8 cellular contexts compared by ENCODE assay signal in the genomic region with DNA sequence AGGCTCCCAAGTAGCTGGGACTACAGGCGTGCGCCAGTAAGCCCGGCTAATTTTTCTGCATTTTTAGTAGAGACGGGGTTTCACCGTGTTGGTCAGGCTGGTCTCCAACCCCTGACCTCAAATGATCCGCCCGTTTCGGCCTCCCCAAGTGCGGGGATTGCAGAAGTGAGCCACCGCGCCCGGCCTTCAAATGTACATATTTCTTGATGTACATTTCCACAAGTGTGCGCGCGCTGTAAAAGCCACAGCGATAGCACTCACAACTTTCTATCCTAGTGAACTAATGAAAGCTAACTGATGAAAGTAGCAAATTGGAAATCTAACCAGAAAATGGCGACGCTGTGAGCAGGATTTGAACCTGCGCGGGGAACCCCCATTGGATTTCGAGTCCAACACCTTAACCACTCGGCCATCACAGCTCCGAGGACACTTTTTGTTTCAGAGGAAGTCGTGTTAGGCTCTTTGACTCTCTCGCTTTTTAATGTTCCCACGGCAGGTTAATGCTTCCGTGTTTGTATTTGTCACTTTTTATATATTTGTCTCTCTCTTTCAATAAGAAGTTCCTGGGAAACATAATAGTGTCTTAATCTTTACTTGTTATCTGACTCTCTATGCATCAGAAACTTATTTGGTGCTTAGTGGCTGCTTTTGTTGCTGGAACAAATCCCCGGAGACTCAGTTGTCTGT.
A peak's percentile ranks its signal among the peaks of the same experiment; 100 is the strongest.
DNase-seq lines count a peak whose midpoint lies in the region; FAIRE-seq and TF ChIP-seq lines count a peak whose summit lies in the region.

No MANE protein-coding gene starts in this region.

- TF ChIP-seq CTCF in GM20000 (IDR thresholded peaks at IDR 0.05; ENCODE audit: extremely low read depth, missing control alignments) (no peak), endothelial cell of umbilical vein (IDR thresholded peaks at IDR 0.05; ENCODE audit: extremely low read depth in 1 of 2, insufficient read depth in 1 of 2, low read depth in 1 of 2, low read length in 2 of 2) (no peak), spleen (IDR thresholded peaks at IDR 0.05 in 8 of 11, conservative IDR thresholded peaks at IDR 0.05 in 3 of 11) (no peak), esophagus squamous epithelium (IDR thresholded peaks at IDR 0.05) (no peak)

- WGBS in trophoblast cell (ENCODE audit: extremely low coverage, insufficient coverage, insufficient read length), result no CpG with 5 or more reads among the region's 28 CpGs
- WGBS in spleen, 5 donors, result 2 to 3% (median 3%) methylated on average over 28 of the region's 28 CpGs
- 4 to 7% methylated on average over 22 to 28 of the region's 28 CpGs for WGBS in esophagus squamous epithelium, 2 donors

- H3K9me3 ChIP-seq in endothelial cell of umbilical vein (replicated peaks; ENCODE audit: control insufficient read depth, insufficient read depth, low read length), result no peaks in the 10 kb centered on the region
- H3K9me3 ChIP-seq in trophoblast cell (ENCODE audit: insufficient read depth, low read depth, low read length), result no peaks in the 10 kb centered on the region
- peaks cover 0 to 40% (median 0%) of the 10 kb centered on the region in 8 donors for H3K9me3 ChIP-seq in spleen
- no peaks in the 10 kb centered on the region for H3K9me3 ChIP-seq in esophagus squamous epithelium

- H2BK5ac ChIP-seq in trophoblast cell (ENCODE audit: low read depth, low read length, poor library complexity), result no peak overlapping the region

- H2AK5ac ChIP-seq in trophoblast cell (ENCODE audit: low read length), result no peak overlapping the region

- H3K79me1 ChIP-seq in trophoblast cell (ENCODE audit: low read length), result no peaks in the 10 kb centered on the region

- H3K4ac ChIP-seq in trophoblast cell (ENCODE audit: low read depth, low read length), result no peak overlapping the region

- peaks cover 7 to 11% of the 10 kb centered on the region in 2 experiments for H3K27me3 ChIP-seq in endothelial cell of umbilical vein (ENCODE audit: control insufficient read depth in 2 of 2, insufficient read depth in 2 of 2, low read length in 2 of 2)
- no peaks in the 10 kb centered on the region for H3K27me3 ChIP-seq in trophoblast cell (ENCODE audit: insufficient read depth, low read length)
- peaks cover 15 to 100% (median 90%) of the 10 kb centered on the region in 7 donors for H3K27me3 ChIP-seq in spleen (replicated peaks in 1 of 7)
- peaks cover 0 to 100% (median 32%) of the 10 kb centered on the region in 4 donors for H3K27me3 ChIP-seq in esophagus squamous epithelium

- H2BK120ac ChIP-seq in trophoblast cell (ENCODE audit: insufficient read depth, low read length, poor library complexity), result no peak overlapping the region

- H3K23ac ChIP-seq in trophoblast cell (ENCODE audit: low read length), result no peak overlapping the region

- peaks cover 10% of the 10 kb centered on the region for H3K4me1 ChIP-seq in endothelial cell of umbilical vein (ENCODE audit: control insufficient read depth, extremely low read depth, insufficient read depth, low read length)
- H3K4me1 ChIP-seq in trophoblast cell (ENCODE audit: control insufficient read depth in 1 of 2, insufficient read depth in 2 of 2, low read length in 2 of 2), result peaks cover 0 to 5% of the 10 kb centered on the region in 2 experiments
- peaks cover 0 to 32% (median 13%) of the 10 kb centered on the region in 6 donors for H3K4me1 ChIP-seq in spleen
- peaks cover 0 to 53% (median 3%) of the 10 kb centered on the region in 3 donors for H3K4me1 ChIP-seq in esophagus squamous epithelium

- H3K9me1 ChIP-seq in endothelial cell of umbilical vein (replicated peaks; ENCODE audit: control insufficient read depth, extremely low read depth, insufficient read depth, low read length), result no peaks in the 10 kb centered on the region

- H3K18ac ChIP-seq in trophoblast cell (ENCODE audit: low read length), result no peak overlapping the region

- POLR2A ChIA-PET in endothelial cell of umbilical vein (lab: Charles Lee), result no interaction called here

- no peaks in the 10 kb centered on the region for H4K20me1 ChIP-seq in endothelial cell of umbilical vein (replicated peaks; ENCODE audit: control insufficient read depth, extremely low read depth, insufficient read depth, low read length)

- H3K36me3 ChIP-seq in endothelial cell of umbilical vein (ENCODE audit: control insufficient read depth in 2 of 2, extremely low read depth in 1 of 2, insufficient read depth in 2 of 2, low read length in 2 of 2) (no peaks in the 10 kb centered on the region), trophoblast cell (ENCODE audit: control insufficient read depth in 1 of 2, insufficient read depth in 2 of 2, low read length in 2 of 2) (no peaks in the 10 kb centered on the region), spleen (no peaks in the 10 kb centered on the region), esophagus squamous epithelium (no peaks in the 10 kb centered on the region)

- peak; percentile 63 for DNase-seq in GM20000 (ENCODE audit: low spot score)
- peak; percentile 73 for DNase-seq in HK-2 (ENCODE audit: unreplicated experiment)
- DNase-seq in SHP77 (lab: John Stamatoyannopoulos, UW), result peak; percentile 80 to 85
- peak; percentile 40 for DNase-seq in endothelial cell of umbilical vein (ENCODE audit: low read depth, low spot score)
- DNase-seq in trophoblast cell, result peak in 1 of 2 donors; percentile 38
- DNase-seq in spleen, result no peak
- DNase-seq in esophagus squamous epithelium (lab: John Stamatoyannopoulos, UW), result no peak

- H3K4me2 ChIP-seq in endothelial cell of umbilical vein (ENCODE audit: insufficient read depth, low read length) (peak overlapping the region; percentile 38), trophoblast cell (ENCODE audit: low read length) (peak overlapping the region; percentile 57)

- no peak overlapping the region for H3K9ac ChIP-seq in endothelial cell of umbilical vein (replicated peaks; ENCODE audit: extremely low read depth, insufficient read depth, low read length)
- H3K9ac ChIP-seq in trophoblast cell (ENCODE audit: low read length), result no peak overlapping the region

- no peak overlapping the region for H2BK12ac ChIP-seq in trophoblast cell (ENCODE audit: low read length)

- H3K4me3 ChIP-seq in endothelial cell of umbilical vein (replicated peaks in 1 of 3; ENCODE audit: insufficient read depth in 1 of 3, low read depth in 1 of 3, low read length in 3 of 3), result no peak overlapping the region
- no peak overlapping the region for H3K4me3 ChIP-seq in trophoblast cell (ENCODE audit: low read depth, low read length)
- peak overlapping the region in 1 of 8 donors; percentile 44 for H3K4me3 ChIP-seq in spleen
- H3K4me3 ChIP-seq in esophagus squamous epithelium, result peak overlapping the region in 2 of 4 donors; percentile 7 to 34

- no peak overlapping the region for H4K91ac ChIP-seq in trophoblast cell (ENCODE audit: low read depth, low read length)

- dilution Hi-C loops in endothelial cell of umbilical vein (cut with MboI; ENCODE audit: extremely low pct_ligation_motif_present, low sequenced_read_pairs), result no loop called here

- no peak overlapping the region for H4K12ac ChIP-seq in trophoblast cell (ENCODE audit: low read depth, low read length)

- H4K8ac ChIP-seq in trophoblast cell (ENCODE audit: low read depth, low read length), result no peak overlapping the region

- TSS peak; percentile 100 for BruUV-seq in endothelial cell of umbilical vein (replicated peaks; lab: Mats Ljungman, UMichigan)

- CTCF ChIA-PET in endothelial cell of umbilical vein (lab: Charles Lee), result interaction anchor here (1.0 to 2.8 kb wide), 4 partner anchors 8 to 80 kb away, joined by 3 to 10 read pairs (median 6); no protein-coding TSS in a partner anchor

- intact Hi-C loops in endothelial cell of umbilical vein (cut with micrococcal nuclease), result loop anchor here (1.0 to 5.0 kb wide), 2 partner anchors 80 kb away; no protein-coding TSS in a partner anchor
- intact Hi-C loops in spleen (cut with DNase I; ENCODE audit: low total_unique reads), result no loop called here
- intact Hi-C loops in esophagus squamous epithelium (cut with DNase I), result no loop called here

- no peaks in the 10 kb centered on the region for H3K79me2 ChIP-seq in endothelial cell of umbilical vein (ENCODE audit: control insufficient read depth, insufficient read depth, low read length)
- H3K79me2 ChIP-seq in trophoblast cell (ENCODE audit: control insufficient read depth, insufficient read depth, low read length, poor library complexity), result no peaks in the 10 kb centered on the region

- FAIRE-seq in G401.6 (lab: Jason Lieb, UNC) (peak; percentile 98), endothelial cell of umbilical vein (lab: Jason Lieb, UNC) (peak; percentile 74)

- H3K14ac ChIP-seq in trophoblast cell (ENCODE audit: low read length), result no peak overlapping the region

- no peak for TF ChIP-seq POLR2A in endothelial cell of umbilical vein (IDR thresholded peaks at IDR 0.05; ENCODE audit: low read depth, low read length)
- TF ChIP-seq POLR2A in spleen (IDR thresholded peaks at IDR 0.05), result no peak
- no peak for TF ChIP-seq POLR2A in esophagus squamous epithelium (IDR thresholded peaks at IDR 0.05)

- H2AFZ ChIP-seq in endothelial cell of umbilical vein (ENCODE audit: low read depth, low read length), result no peak overlapping the region
- no peak overlapping the region for H2AFZ ChIP-seq in trophoblast cell (ENCODE audit: insufficient read depth, low read length, poor library complexity)

- H3K27ac ChIP-seq in endothelial cell of umbilical vein (ENCODE audit: insufficient read depth, low read depth, low read length) (no peak overlapping the region), trophoblast cell (ENCODE audit: low read depth, low read length) (no peak overlapping the region), spleen (no peak overlapping the region), esophagus squamous epithelium (no peak overlapping the region)

TF ChIP-seq in endothelial cell of umbilical vein, 7 proteins besides CTCF, POLR2A, EP300 and RAD21:
- TF ChIP-seq FOS (IDR thresholded peaks at IDR 0.05; ENCODE audit: borderline replicate concordance, insufficient read depth, low read length), result no peak
- TF ChIP-seq EZH2 (IDR thresholded peaks at IDR 0.05; ENCODE audit: borderline replicate concordance, low read depth, low read length, severe bottlenecking), result no peak
- TF ChIP-seq JUN (IDR thresholded peaks at IDR 0.05; ENCODE audit: borderline replicate concordance, insufficient read depth, insufficient read length, low read depth), result no peak
- no peak for TF ChIP-seq GATA2 (IDR thresholded peaks at IDR 0.05; ENCODE audit: insufficient read depth, insufficient read length, low read depth, low read length)
- no peak for TF ChIP-seq MYC (IDR thresholded peaks at IDR 0.05; ENCODE audit: low read depth, low read length)
- TF ChIP-seq POLR2AphosphoS5 (IDR thresholded peaks at IDR 0.05; ENCODE audit: insufficient read depth, low read depth, low read length), result no peak
- TF ChIP-seq, protein P1, sequence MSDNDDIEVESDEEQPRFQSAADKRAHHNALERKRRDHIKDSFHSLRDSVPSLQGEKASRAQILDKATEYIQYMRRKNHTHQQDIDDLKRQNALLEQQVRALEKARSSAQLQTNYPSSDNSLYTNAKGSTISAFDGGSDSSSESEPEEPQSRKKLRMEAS (IDR thresholded peaks at IDR 0.05; ENCODE audit: insufficient read depth, insufficient read length), result no peak

Comparison
In these comparisons a context has a peak if more than half of its experiments do, and no peak if none do; other contexts are left out.
1. DNase-seq: peak in GM20000 (single experiment), HK-2 (single experiment), SHP77 (2 of 2) and endothelial cell of umbilical vein (single experiment); none in spleen (single experiment) and esophagus squamous epithelium (single experiment).